In genomic region chr4:94746746-94747145, GRCh38 we compare ENCODE assay signal across 25 cellular contexts. TPM values are rescaled to one million over a fixed set of nuclear protein-coding genes. Genes with fewer than 3 reads are reported as not detected.
DNase-seq lines count a peak whose midpoint lies in the region; ATAC-seq, FAIRE-seq and TF ChIP-seq lines count a peak whose summit lies in the region.
"Had no signal": no experiment of that assay in that cellular context is flagged by ENCODE, and none has a peak within 500 bp of the region (broad histone marks: within the 10 kb centered on the region; RNA-seq: fewer than 3 reads in every experiment).

No MANE protein-coding gene starts in this region.

- H3K4me3 ChIP-seq in epithelial cell of esophagus (ENCODE audit: low read length): no peak overlapping the region
- H3K4me3 ChIP-seq: heart right ventricle, lower lobe of right lung, ovary, spleen, tibial nerve had no signal

- H3K36me3 Mint-ChIP-seq in activated T-helper 1 cell treated with anti-CD3 and anti-CD28 coated beads, Interleukin-12 subunit alpha, Interleukin-12 subunit beta, Interleukin-2, Interleukin-4 antibody, amounts not matched to agents 30 ng/mL and 10 ng/mL and 1 ng/mL, durations not matched to agents 14 hours and 24 hours and 36 hours (ENCODE audit: low read depth): no peaks in the 10 kb centered on the region

- ATAC-seq in HG02870 (IDR thresholded peaks at IDR 0.05; ENCODE audit: unreplicated experiment): no peak
- ATAC-seq: heart right ventricle, lower lobe of right lung had no signal

- in situ Hi-C loops in SK-MEL-5 (cut with HindIII; ENCODE audit: low pct_unique_long_range_greater_than_20kb, low sequenced_read_pairs): no loop called here

- intact Hi-C loops in activated T-helper 1 cell treated with anti-CD3 and anti-CD28 coated beads, Interleukin-12 subunit alpha, Interleukin-12 subunit beta, Interleukin-2, Interleukin-4 antibody, amounts not matched to agents 30 ng/mL and 10 ng/mL and 1 ng/mL, durations not matched to agents 14 hours and 24 hours and 36 hours (cut with micrococcal nuclease): loop anchor here (10.0 kb wide), 1 partner anchor 628 kb away; no protein-coding TSS in a partner anchor

- H3K9me3 Mint-ChIP-seq in activated T-helper 1 cell treated with anti-CD3 and anti-CD28 coated beads, Interleukin-12 subunit alpha, Interleukin-12 subunit beta, Interleukin-2, Interleukin-4 antibody, amounts not matched to agents 30 ng/mL and 10 ng/mL and 1 ng/mL, durations not matched to agents 14 hours and 24 hours and 36 hours: no peaks in the 10 kb centered on the region
- H3K9me3 Mint-ChIP-seq: activated CD4-positive, alpha-beta T cell treated with anti-CD3 and anti-CD28 coated beads, Interleukin-2, amount 10 ng/mL, durations not matched to agents 24 days and 14 days; nephron; T-helper 2 cell treated with Interferon-gamma antibody and Interleukin-4, amounts not matched to agents 5 μg/mL and 100 μg/mL, for 36 hours had no signal

- no peak overlapping the region for H3K27ac ChIP-seq in 22Rv1
- H3K27ac ChIP-seq: heart right ventricle, lower lobe of right lung, ovary, spleen, tibial nerve had no signal

- no peak for DNase-seq in D721Med (ENCODE audit: insufficient read length, low spot score)
- peak; percentile 63 for DNase-seq in SK-MEL-5 (ENCODE audit: low read depth, low spot score)
- DNase-seq in epithelial cell of esophagus (ENCODE audit: low read depth): peak; percentile 34
- no peak for DNase-seq in activated T-helper 1 cell treated with anti-CD3 and anti-CD28 coated beads, Interleukin-12 subunit alpha, Interleukin-12 subunit beta, Interleukin-2, Interleukin-4 antibody, amounts not matched to agents 30 ng/mL and 10 ng/mL and 1 ng/mL, durations not matched to agents 14 hours and 24 hours and 36 hours (ENCODE audit: low spot score)
- no peak for DNase-seq in urothelium cell line (ENCODE audit: low spot score)
- no peak for DNase-seq in MV-4-11 (lab: John Stamatoyannopoulos, UW)
- DNase-seq: activated CD4-positive, alpha-beta T cell treated with anti-CD3 and anti-CD28 coated beads, Interleukin-2, amount 10 ng/mL, durations not matched to agents 24 days and 14 days; activated naive CD4-positive, alpha-beta T cell; activated T-cell treated with anti-CD3 and anti-CD28 coated beads, Interleukin-2, amount 50 U/mL, for 48 hours; C1 segment of cervical spinal cord; foreskin fibroblast; heart right ventricle; kidney glomerular epithelial cell; lower lobe of right lung; NCI-H1417 treated with DMSO at 0.1 percent for 48 hours; NCI-H748 treated with DMSO at 0.1 percent for 48 hours; ovary; spleen had no signal

- H3K4me1 Mint-ChIP-seq in activated T-helper 1 cell treated with anti-CD3 and anti-CD28 coated beads, Interleukin-12 subunit alpha, Interleukin-12 subunit beta, Interleukin-2, Interleukin-4 antibody, amounts not matched to agents 30 ng/mL and 10 ng/mL and 1 ng/mL, durations not matched to agents 14 hours and 24 hours and 36 hours (ENCODE audit: low read depth): no peaks in the 10 kb centered on the region
- H3K4me1 Mint-ChIP-seq: activated CD4-positive, alpha-beta T cell treated with anti-CD3 and anti-CD28 coated beads, Interleukin-2, amount 10 ng/mL, durations not matched to agents 24 days and 14 days had no signal

- FAIRE-seq in D721Med (lab: Jason Lieb, UNC) (peak; percentile 41), urothelium cell line (lab: Jason Lieb, UNC) (no peak)
- FAIRE-seq: GM18507 had no signal

- H3K4me3 Mint-ChIP-seq in activated T-helper 1 cell treated with anti-CD3 and anti-CD28 coated beads, Interleukin-12 subunit alpha, Interleukin-12 subunit beta, Interleukin-2, Interleukin-4 antibody, amounts not matched to agents 30 ng/mL and 10 ng/mL and 1 ng/mL, durations not matched to agents 14 hours and 24 hours and 36 hours: no peak overlapping the region
- H3K4me3 Mint-ChIP-seq: activated CD4-positive, alpha-beta T cell treated with anti-CD3 and anti-CD28 coated beads, Interleukin-2, amount 10 ng/mL, durations not matched to agents 24 days and 14 days; nephron; T-helper 2 cell treated with Interferon-gamma antibody and Interleukin-4, amounts not matched to agents 5 μg/mL and 100 μg/mL, for 36 hours had no signal

- peaks cover 6% of the 10 kb centered on the region for H3K27me3 Mint-ChIP-seq in activated T-helper 1 cell treated with anti-CD3 and anti-CD28 coated beads, Interleukin-12 subunit alpha, Interleukin-12 subunit beta, Interleukin-2, Interleukin-4 antibody, amounts not matched to agents 30 ng/mL and 10 ng/mL and 1 ng/mL, durations not matched to agents 14 hours and 24 hours and 36 hours (ENCODE audit: insufficient read depth)

- TF ChIP-seq CTCF in 22Rv1 (IDR thresholded peaks at IDR 0.05) (peak; percentile 15; the same call in 1 of the 2 replicates), D721Med (IDR thresholded peaks at IDR 0.05; ENCODE audit: insufficient read depth, missing control alignments) (peak; percentile 23), epithelial cell of esophagus (IDR thresholded peaks at IDR 0.05; ENCODE audit: insufficient read depth, low read depth, low read length, missing control alignments) (peak; percentile 28)

- no peak overlapping the region for H3K27ac Mint-ChIP-seq in activated T-helper 1 cell treated with anti-CD3 and anti-CD28 coated beads, Interleukin-12 subunit alpha, Interleukin-12 subunit beta, Interleukin-2, Interleukin-4 antibody, amounts not matched to agents 30 ng/mL and 10 ng/mL and 1 ng/mL, durations not matched to agents 14 hours and 24 hours and 36 hours
- H3K27ac Mint-ChIP-seq: activated CD4-positive, alpha-beta T cell treated with anti-CD3 and anti-CD28 coated beads, Interleukin-2, amount 10 ng/mL, durations not matched to agents 24 days and 14 days; nephron; T-helper 2 cell treated with Interferon-gamma antibody and Interleukin-4, amounts not matched to agents 5 μg/mL and 100 μg/mL, for 36 hours had no signal

RNA-seq across cellular contexts. Expression of gene BMPR1B, which starts 11.0 kb away (rescaled TPM):
- 9.5 and 10.1 TPM in 2 replicates for total RNA-seq in SK-MEL-5 (2014; rRNA removed; shearing (Covaris generic))
- polyA plus RNA-seq in SK-MEL-5 (2015; cell fraction: cytosol; rRNA removed): 4.0 and 5.1 TPM in 2 replicates
- 6.7 and 14.1 TPM in 2 replicates for polyA plus RNA-seq in SK-MEL-5 (2015; cell fraction: nucleus; rRNA removed)
- not detected in 2 replicates for total RNA-seq in activated T-helper 1 cell treated with anti-CD3 and anti-CD28 coated beads, Interleukin-12 subunit alpha, Interleukin-12 subunit beta, Interleukin-2, Interleukin-4 antibody, amounts not matched to agents 30 ng/mL and 10 ng/mL and 1 ng/mL, durations not matched to agents 14 hours and 24 hours and 36 hours
- total RNA-seq: activated CD4-positive, alpha-beta T cell treated with anti-CD3 and anti-CD28 coated beads, Interleukin-2, amount 10 ng/mL, durations not matched to agents 24 days and 14 days; OCI-LY7 had no signal

Comparison
In these comparisons a context has a peak if more than half of its experiments do, and no peak if none do; other contexts are left out.
1. DNase-seq: peak in SK-MEL-5 (single experiment) and epithelial cell of esophagus (single experiment); none in D721Med (single experiment), activated T-helper 1 cell treated with anti-CD3 and anti-CD28 coated beads, Interleukin-12 subunit alpha, Interleukin-12 subunit beta, Interleukin-2, Interleukin-4 antibody, amounts not matched to agents 30 ng/mL and 10 ng/mL and 1 ng/mL, durations not matched to agents 14 hours and 24 hours and 36 hours (single experiment), urothelium cell line (single experiment) and MV-4-11 (single experiment).
2. RNA of gene BMPR1B, which starts 11.0 kb away (total RNA-seq): 9.5 to 10.1 TPM in SK-MEL-5; not detected in activated T-helper 1 cell treated with anti-CD3 and anti-CD28 coated beads, Interleukin-12 subunit alpha, Interleukin-12 subunit beta, Interleukin-2, Interleukin-4 antibody, amounts not matched to agents 30 ng/mL and 10 ng/mL and 1 ng/mL, durations not matched to agents 14 hours and 24 hours and 36 hours; every median in the first group is over 10 times any median in the second.
3. Peak in every context shown above with its lines, with median percentiles within 50 percentile points of each other: CTCF ChIP-seq.